29 cellular contexts compared by ENCODE assay signal in genomic region chr6:15461127-15461944, GRCh38.
DNase-seq lines count a peak whose midpoint lies in the region; ATAC-seq, FAIRE-seq and TF ChIP-seq lines count a peak whose summit lies in the region.
"Had no signal": no experiment of that assay in that cellular context is flagged by ENCODE, and none has a peak within 500 bp of the region (broad histone marks: within the 10 kb centered on the region; RNA-seq: fewer than 3 reads in every experiment).

No MANE protein-coding gene starts in this region.

- TF ChIP-seq EP300 in HepG2 (IDR thresholded peaks at IDR 0.05; ENCODE audit: low read depth in 2 of 2, low read length in 2 of 2) (no peak), HepG2 (CRISPR knock-in tag; IDR thresholded peaks at IDR 0.05; ENCODE audit: borderline replicate concordance) (no peak)

- H3K9me3 ChIP-seq in HepG2 (ENCODE audit: low read length) (no peaks in the 10 kb centered on the region), right lobe of liver (no peaks in the 10 kb centered on the region), endodermal cell (ENCODE audit: control insufficient read depth, low read length) (no peaks in the 10 kb centered on the region), gastrocnemius medialis (no peaks in the 10 kb centered on the region)
- H3K9me3 ChIP-seq: BE2C, HAP-1, lower lobe of right lung, upper lobe of left lung had no signal

- 94% methylated on average over 6 of the region's 6 CpGs for WGBS in HepG2 (ENCODE audit: low lambda C conversion rate)
- 94% methylated on average over 6 of the region's 6 CpGs for WGBS in right lobe of liver (ENCODE audit: insufficient coverage, low coverage, low lambda C conversion rate, missing lambda C conversion rate)
- WGBS in endodermal cell (ENCODE audit: insufficient coverage in 1 of 2, insufficient read length in 1 of 2), 2 experiments: 52 to 68% methylated on average over 6 of the region's 6 CpGs

- H3K4me2 ChIP-seq in HepG2 (ENCODE audit: low read depth, low read length): no peak overlapping the region

- H3K27ac Mint-ChIP-seq in endodermal cell: peak overlapping the region; percentile 18
- H3K27ac Mint-ChIP-seq in activated CD4-positive, alpha-beta memory T cell treated with anti-CD3 and anti-CD28 coated beads for 36 hours: no peak overlapping the region
- H3K27ac Mint-ChIP-seq: activated naive CD8-positive, alpha-beta T cell treated with anti-CD3 and anti-CD28 coated beads, Interleukin-2, amount 10 ng/mL, durations not matched to agents 7 days and 5 days; nephron; T-helper 1 cell treated with Interleukin-12 subunit alpha and Interleukin-12 subunit beta and Interleukin-4 antibody, amounts not matched to agents 30 μg/mL and 1 μg/mL, for 36 hours had no signal

- DNase-seq in HepG2 (ENCODE audit: low spot score): no peak
- no peak for DNase-seq in right lobe of liver
- DNase-seq in NCI-H2029 treated with DMSO at 0.1 percent for 48 hours (lab: John Stamatoyannopoulos, UW): peak; percentile 26
- DNase-seq in endodermal cell: peak; percentile 68
- DNase-seq in gastrocnemius medialis: no peak
- no peak for DNase-seq in NCI-H526 treated with DMSO at 0.1 percent for 48 hours (lab: John Stamatoyannopoulos, UW)
- DNase-seq in activated CD4-positive, alpha-beta memory T cell treated with anti-CD3 and anti-CD28 coated beads for 36 hours: no peak
- DNase-seq: ACHN; activated CD4-positive, CD25-positive, alpha-beta regulatory T cell treated with anti-CD3 and anti-CD28 coated beads, Interleukin-2, amount 50 U/mL, for 72 hours; activated effector memory CD4-positive, alpha-beta T cell treated with anti-CD3 and anti-CD28 coated beads, Interleukin-2, amount 50 U/mL, for 16 hours; activated naive CD8-positive, alpha-beta T cell treated with anti-CD3 and anti-CD28 coated beads, Interleukin-2, amount 10 ng/mL, durations not matched to agents 7 days and 5 days; BE2C; dermis blood vessel endothelial cell; GDM1; lower lobe of right lung; NCI-H1092 treated with DMSO at 0.1 percent for 48 hours; NCI-H187; NCI-H2171 treated with DMSO at 0.1 percent for 48 hours; Right ventricle myocardium superior; stimulated activated CD4-positive, alpha-beta T cell treated with anti-CD3 and anti-CD28 coated beads, Interleukin-15, amount 100 ng/mL, for 24 hours; stimulated activated CD4-positive, alpha-beta T cell treated with anti-CD3 and anti-CD28 coated beads, Interleukin-4, amount 100 ng/mL, for 4 hours; substantia nigra; upper lobe of left lung had no signal

- no TSS peak for BruUV-seq in HepG2 (replicated peaks; lab: Mats Ljungman, UMichigan)

- no peak for FAIRE-seq in HepG2 (lab: Jason Lieb, UNC)
- FAIRE-seq: frontal cortex, TTC549 had no signal

- no peak for TF ChIP-seq RAD21 in HepG2 (CRISPR knock-in tag; IDR thresholded peaks at IDR 0.05)

- no peaks in the 10 kb centered on the region for H3K79me2 ChIP-seq in HepG2 (ENCODE audit: insufficient read depth, low read length)

- no peaks in the 10 kb centered on the region; a peak in 2 of 5 replicates for H3K36me3 ChIP-seq in HepG2 (replicated peaks in 1 of 2; ENCODE audit: control insufficient read depth in 1 of 2, insufficient read depth in 2 of 2, low read length in 2 of 2)
- H3K36me3 ChIP-seq in right lobe of liver: no peaks in the 10 kb centered on the region
- H3K36me3 ChIP-seq in endodermal cell (ENCODE audit: control insufficient read depth, insufficient read depth, low read length): peaks cover 13% of the 10 kb centered on the region
- H3K36me3 ChIP-seq in gastrocnemius medialis: no peaks in the 10 kb centered on the region
- H3K36me3 ChIP-seq: BE2C, HAP-1, lower lobe of right lung, upper lobe of left lung had no signal

- in situ Hi-C loops in HepG2 (cut with HindIII; ENCODE audit: extremely low pct_ligation_motif_present, low pct_unique_long_range_greater_than_20kb) (no loop called here), gastrocnemius medialis (cut with MboI; ENCODE audit: low sequenced_read_pairs in 4 of 4) (loop anchor here in 2 of 4 donors (25.0 kb wide), 2 partner anchors 199 to 1249 kb away; no protein-coding TSS in a partner anchor)

- H3K4me3 Mint-ChIP-seq in endodermal cell: no peak overlapping the region
- H3K4me3 Mint-ChIP-seq in activated CD4-positive, alpha-beta memory T cell treated with anti-CD3 and anti-CD28 coated beads for 36 hours: no peak overlapping the region
- H3K4me3 Mint-ChIP-seq: activated naive CD8-positive, alpha-beta T cell treated with anti-CD3 and anti-CD28 coated beads, Interleukin-2, amount 10 ng/mL, durations not matched to agents 7 days and 5 days; nephron; T-helper 1 cell treated with Interleukin-12 subunit alpha and Interleukin-12 subunit beta and Interleukin-4 antibody, amounts not matched to agents 30 μg/mL and 1 μg/mL, for 36 hours had no signal

- H2AFZ ChIP-seq in HepG2 (ENCODE audit: low read length): no peak overlapping the region

- H3K9ac ChIP-seq in HepG2 (ENCODE audit: insufficient read depth, low read depth, low read length) (no peak overlapping the region), endodermal cell (ENCODE audit: extremely low read depth, low read length, poor library complexity, severe bottlenecking) (peak overlapping the region; percentile 46)

- H4K20me1 ChIP-seq in HepG2 (ENCODE audit: insufficient read depth, low read length): no peaks in the 10 kb centered on the region

- peaks cover 12% of the 10 kb centered on the region for H3K36me3 Mint-ChIP-seq in endodermal cell (ENCODE audit: low read depth)
- peaks cover 17% of the 10 kb centered on the region for H3K36me3 Mint-ChIP-seq in activated CD4-positive, alpha-beta memory T cell treated with anti-CD3 and anti-CD28 coated beads for 36 hours

- no peak overlapping the region for H3K4me3 ChIP-seq in HepG2 (replicated peaks in 1 of 3; ENCODE audit: insufficient read depth in 1 of 3, low read depth in 2 of 3, low read length in 3 of 3)
- no peak overlapping the region for H3K4me3 ChIP-seq in right lobe of liver
- peak overlapping the region; percentile 4 for H3K4me3 ChIP-seq in endodermal cell (ENCODE audit: low read length)
- no peak overlapping the region for H3K4me3 ChIP-seq in gastrocnemius medialis
- H3K4me3 ChIP-seq: HAP-1, lower lobe of right lung, upper lobe of left lung had no signal

- CTCF ChIA-PET in HepG2 (lab: Yijun Ruan, JAX; ENCODE audit: low intra/inter-chr PET ratio, low total read pairs): no interaction called here
- CTCF ChIA-PET in activated CD4-positive, alpha-beta memory T cell treated with anti-CD3 and anti-CD28 coated beads for 36 hours (lab: Charles Lee): no interaction called here

- H3K27me3 ChIP-seq in HepG2 (ENCODE audit: control insufficient read depth in 1 of 2, insufficient read depth in 2 of 2, low read length in 2 of 2): no peaks in the 10 kb centered on the region
- no peaks in the 10 kb centered on the region for H3K27me3 ChIP-seq in right lobe of liver
- no peaks in the 10 kb centered on the region for H3K27me3 ChIP-seq in endodermal cell (ENCODE audit: control insufficient read depth, insufficient read depth, low read length, poor library complexity, severe bottlenecking)
- H3K27me3 ChIP-seq in gastrocnemius medialis: no peaks in the 10 kb centered on the region
- H3K27me3 ChIP-seq: BE2C, upper lobe of left lung had no signal

- peaks cover 57% of the 10 kb centered on the region for H3K4me1 Mint-ChIP-seq in endodermal cell
- H3K4me1 Mint-ChIP-seq in activated CD4-positive, alpha-beta memory T cell treated with anti-CD3 and anti-CD28 coated beads for 36 hours (ENCODE audit: low read depth): peaks cover 56% of the 10 kb centered on the region

- no peaks in the 10 kb centered on the region for H3K9me3 Mint-ChIP-seq in endodermal cell
- no peaks in the 10 kb centered on the region for H3K9me3 Mint-ChIP-seq in activated CD4-positive, alpha-beta memory T cell treated with anti-CD3 and anti-CD28 coated beads for 36 hours
- H3K9me3 Mint-ChIP-seq: activated naive CD8-positive, alpha-beta T cell treated with anti-CD3 and anti-CD28 coated beads, Interleukin-2, amount 10 ng/mL, durations not matched to agents 7 days and 5 days; nephron; T-helper 1 cell treated with Interleukin-12 subunit alpha and Interleukin-12 subunit beta and Interleukin-4 antibody, amounts not matched to agents 30 μg/mL and 1 μg/mL, for 36 hours had no signal

- TF ChIP-seq CTCF in HepG2 (CRISPR knock-in tag; IDR thresholded peaks at IDR 0.05): no peak
- TF ChIP-seq CTCF in right lobe of liver (IDR thresholded peaks at IDR 0.05): no peak
- no peak for TF ChIP-seq CTCF in endodermal cell (conservative IDR thresholded peaks at IDR 0.05)
- no peak for TF ChIP-seq CTCF in gastrocnemius medialis (IDR thresholded peaks at IDR 0.05 in 4 of 5, conservative IDR thresholded peaks at IDR 0.05 in 1 of 5)

- H3K27ac ChIP-seq in HepG2 (ENCODE audit: extremely low read length, insufficient read depth, low read length): no peak overlapping the region
- H3K27ac ChIP-seq in right lobe of liver: no peak overlapping the region
- no peak overlapping the region for H3K27ac ChIP-seq in endodermal cell (ENCODE audit: low read depth, low read length)
- peak overlapping the region; percentile 12 to 63 (median 41) for H3K27ac ChIP-seq in gastrocnemius medialis
- H3K27ac ChIP-seq: lower lobe of right lung, upper lobe of left lung had no signal

- POLR2A ChIA-PET in HepG2 (lab: Yijun Ruan, JAX): no interaction called here
- POLR2A ChIA-PET in activated CD4-positive, alpha-beta memory T cell treated with anti-CD3 and anti-CD28 coated beads for 36 hours (lab: Charles Lee): no interaction called here

- TF ChIP-seq POLR2A in HepG2 (IDR thresholded peaks at IDR 0.05; ENCODE audit: insufficient read depth in 1 of 2, low read depth in 2 of 2, low read length in 2 of 2) (no peak), right lobe of liver (IDR thresholded peaks at IDR 0.05) (no peak), gastrocnemius medialis (IDR thresholded peaks at IDR 0.05) (no peak)

- intact Hi-C loops in HepG2 (cut with micrococcal nuclease; ENCODE audit: unreplicated experiment): no loop called here
- intact Hi-C loops in right lobe of liver (cut with DNase I): no loop called here
- intact Hi-C loops in gastrocnemius medialis (cut with DNase I; ENCODE audit: low total_unique reads): no loop called here
- intact Hi-C loops in activated CD4-positive, alpha-beta memory T cell treated with anti-CD3 and anti-CD28 coated beads for 36 hours (cut with micrococcal nuclease): no loop called here

- H3K4me1 ChIP-seq in HepG2 (ENCODE audit: insufficient read depth, low read length) (no peaks in the 10 kb centered on the region), right lobe of liver (peaks cover 0 to 15% (median 3%) of the 10 kb centered on the region in 4 donors), endodermal cell (ENCODE audit: control insufficient read depth, insufficient read depth, low read length) (peaks cover 35% of the 10 kb centered on the region), gastrocnemius medialis (peaks cover 68 to 70% of the 10 kb centered on the region in 2 donors)

- ATAC-seq in HepG2 (no peak), right lobe of liver (no peak), gastrocnemius medialis (peak; percentile 63 to 81), HG02798 (IDR thresholded peaks at IDR 0.05; ENCODE audit: poor library complexity, unreplicated experiment) (no peak)
- ATAC-seq: lower lobe of right lung had no signal

- H3K27me3 Mint-ChIP-seq in endodermal cell (ENCODE audit: insufficient read depth): peaks cover 47% of the 10 kb centered on the region
- no peaks in the 10 kb centered on the region for H3K27me3 Mint-ChIP-seq in activated CD4-positive, alpha-beta memory T cell treated with anti-CD3 and anti-CD28 coated beads for 36 hours
- H3K27me3 Mint-ChIP-seq: activated naive CD8-positive, alpha-beta T cell treated with anti-CD3 and anti-CD28 coated beads, Interleukin-2, amount 10 ng/mL, durations not matched to agents 7 days and 5 days had no signal

Comparison
In these comparisons a context has a peak if more than half of its experiments do, and no peak if none do; other contexts are left out.
1. ATAC-seq: peak in gastrocnemius medialis (2 of 2); none in HepG2 (single experiment), right lobe of liver (0 of 4) and HG02798 (single experiment).
2. DNase-seq: peak in NCI-H2029 treated with DMSO at 0.1 percent for 48 hours (single experiment) and endodermal cell (single experiment); none in HepG2 (single experiment), right lobe of liver (0 of 3), gastrocnemius medialis (0 of 2), NCI-H526 treated with DMSO at 0.1 percent for 48 hours (single experiment) and activated CD4-positive, alpha-beta memory T cell treated with anti-CD3 and anti-CD28 coated beads for 36 hours (single experiment).
3. H3K27ac ChIP-seq: peak in gastrocnemius medialis (4 of 4); none in HepG2 (single experiment), right lobe of liver (0 of 3) and endodermal cell (single experiment).